In the genomic region with DNA sequence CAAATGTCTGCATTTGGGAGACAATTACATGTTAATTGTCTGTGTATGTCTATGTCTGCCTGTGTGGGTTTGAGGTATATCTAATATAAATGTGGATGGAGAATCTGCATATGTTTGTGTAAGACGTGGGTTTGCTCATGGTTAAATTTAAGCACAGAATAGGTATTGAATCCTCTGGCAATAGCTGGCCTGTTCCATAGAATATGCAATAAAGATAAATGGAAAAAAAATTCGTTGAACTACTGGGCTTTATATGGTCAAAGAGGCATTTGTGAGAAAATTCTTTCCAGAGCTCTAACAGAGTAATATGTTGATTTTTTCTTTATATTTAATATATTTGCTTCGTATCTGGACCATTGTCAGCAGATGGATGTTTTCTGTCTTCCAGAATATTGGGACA, we compare ENCODE assay signal across 9 cellular contexts. TPM values are rescaled to one million over a fixed set of nuclear protein-coding genes. Genes with fewer than 3 reads are reported as not detected.
DNase-seq lines count a peak whose midpoint lies in the region; ATAC-seq, FAIRE-seq and TF ChIP-seq lines count a peak whose summit lies in the region.
"Had no signal": no experiment of that assay in that cellular context is flagged by ENCODE, and none has a peak within 500 bp of the region (broad histone marks: within the 10 kb centered on the region; RNA-seq: fewer than 3 reads in every experiment).

No MANE protein-coding gene starts in this region.

- H3K27me3 ChIP-seq in SU-DHL-6 (ENCODE audit: low read length) (no peaks in the 10 kb centered on the region), spleen (replicated peaks in 1 of 7) (no peaks in the 10 kb centered on the region), SJCRH30 (no peaks in the 10 kb centered on the region)

- ATAC-seq in HG03439 (IDR thresholded peaks at IDR 0.05; ENCODE audit: unreplicated experiment) = no peak

- H3K9me3 Mint-ChIP-seq in activated CD4-positive, alpha-beta T cell treated with anti-CD3 and anti-CD28 coated beads, Interleukin-2, amount 10 ng/mL, durations not matched to agents 24 days and 14 days = peaks cover 3% of the 10 kb centered on the region

- H4K20me1 ChIP-seq in SU-DHL-6 (ENCODE audit: low read depth, low read length) = no peaks in the 10 kb centered on the region

- intact Hi-C loops in activated CD4-positive, alpha-beta T cell treated with anti-CD3 and anti-CD28 coated beads, Interleukin-2, amount 10 ng/mL, durations not matched to agents 24 days and 14 days (cut with micrococcal nuclease) = loop anchor here (2.0 to 5.0 kb wide), 5 partner anchors 59 to 796 kb away; partner anchors contain the start of genes ABCC5, MAGEF1 and TMEM41A
- intact Hi-C loops in spleen (cut with DNase I; ENCODE audit: low total_unique reads) = no loop called here

- no peak for FAIRE-seq in HTR-8/SVneo (lab: Jason Lieb, UNC)

- H3K79me2 ChIP-seq in SU-DHL-6 (ENCODE audit: insufficient read depth, low read length) = peaks cover 8% of the 10 kb centered on the region; the same call in 1 of the 2 replicates

- H3K4me2 ChIP-seq in SU-DHL-6 (ENCODE audit: low read depth, low read length, poor library complexity, severe bottlenecking) = peak overlapping the region; percentile 84

- H3K9me3 ChIP-seq in SU-DHL-6 (ENCODE audit: insufficient read depth, low read length) (no peaks in the 10 kb centered on the region), spleen (no peaks in the 10 kb centered on the region), SJCRH30 (replicated peaks) (no peaks in the 10 kb centered on the region)

- H3K36me3 Mint-ChIP-seq in activated CD4-positive, alpha-beta T cell treated with anti-CD3 and anti-CD28 coated beads, Interleukin-2, amount 10 ng/mL, durations not matched to agents 24 days and 14 days (ENCODE audit: low read depth) = peaks cover 25% of the 10 kb centered on the region

- no peak for TF ChIP-seq CTCF in SU-DHL-6 (IDR thresholded peaks at IDR 0.05; ENCODE audit: insufficient read depth, low read length, poor library complexity, severe bottlenecking)
- TF ChIP-seq CTCF in fibroblast of the aortic adventitia (IDR thresholded peaks at IDR 0.05; ENCODE audit: insufficient read depth, low read length) = no peak
- TF ChIP-seq CTCF in spleen (IDR thresholded peaks at IDR 0.05 in 8 of 11, conservative IDR thresholded peaks at IDR 0.05 in 3 of 11) = no peak

- no peak for TF ChIP-seq POLR2A in spleen (IDR thresholded peaks at IDR 0.05)

- peak overlapping the region; percentile 97 for H3K4me3 Mint-ChIP-seq in activated CD4-positive, alpha-beta T cell treated with anti-CD3 and anti-CD28 coated beads, Interleukin-2, amount 10 ng/mL, durations not matched to agents 24 days and 14 days

- 85 to 91% (median 87%) methylated on average over 3 of the region's 3 CpGs for WGBS in spleen, 5 donors

- H3K27ac ChIP-seq in SU-DHL-6 (ENCODE audit: low read depth, low read length) (no peak overlapping the region), spleen (peak overlapping the region in 5 of 8 donors; percentile 1 to 94 (median 92)), SJCRH30 (no peak overlapping the region)

- no peaks in the 10 kb centered on the region for H3F3A ChIP-seq in SU-DHL-6 (ENCODE audit: insufficient read depth)

- peaks cover 63% of the 10 kb centered on the region for H3K4me1 Mint-ChIP-seq in activated CD4-positive, alpha-beta T cell treated with anti-CD3 and anti-CD28 coated beads, Interleukin-2, amount 10 ng/mL, durations not matched to agents 24 days and 14 days

- H3K9ac ChIP-seq in SU-DHL-6 (ENCODE audit: low read length) = peak overlapping the region; percentile 79

- H3K27me3 Mint-ChIP-seq in activated CD4-positive, alpha-beta T cell treated with anti-CD3 and anti-CD28 coated beads, Interleukin-2, amount 10 ng/mL, durations not matched to agents 24 days and 14 days = peaks cover 3% of the 10 kb centered on the region

- no peaks in the 10 kb centered on the region for H3K9me2 ChIP-seq in SU-DHL-6 (replicated peaks; ENCODE audit: insufficient read depth, low read length)

- H3K4me3 ChIP-seq in SU-DHL-6 (ENCODE audit: insufficient read depth, low read length, poor library complexity, severe bottlenecking) = peak overlapping the region; percentile 93
- H3K4me3 ChIP-seq in fibroblast of the aortic adventitia (ENCODE audit: low read depth, low read length) = peak overlapping the region; percentile 70
- H3K4me3 ChIP-seq in spleen = peak overlapping the region in 7 of 8 donors; percentile 62 to 94 (median 84)
- no peak overlapping the region; the same call in 1 of the 2 replicates for H3K4me3 ChIP-seq in SJCRH30

- DNase-seq in activated CD4-positive, alpha-beta T cell treated with anti-CD3 and anti-CD28 coated beads, Interleukin-2, amount 10 ng/mL, durations not matched to agents 24 days and 14 days = no peak
- DNase-seq in activated CD4-positive, alpha-beta T cell treated with anti-CD3 and anti-CD28 coated beads for 48 hours = no peak
- DNase-seq in fibroblast of the aortic adventitia (ENCODE audit: low read depth) = no peak
- no peak for DNase-seq in spleen
- DNase-seq in HTR-8/SVneo (ENCODE audit: insufficient read length, low spot score) = no peak
- no peak for DNase-seq in SJCRH30
- DNase-seq: occipital lobe had no signal

- H3K27ac Mint-ChIP-seq in activated CD4-positive, alpha-beta T cell treated with anti-CD3 and anti-CD28 coated beads, Interleukin-2, amount 10 ng/mL, durations not matched to agents 24 days and 14 days = peak overlapping the region; percentile 54

- no peaks in the 10 kb centered on the region for H3K36me3 ChIP-seq in SU-DHL-6 (ENCODE audit: low read length)
- peaks cover 0 to 16% (median 6%) of the 10 kb centered on the region in 6 donors for H3K36me3 ChIP-seq in spleen
- peaks cover 2% of the 10 kb centered on the region; the same call in 1 of the 2 replicates for H3K36me3 ChIP-seq in SJCRH30

- H3K4me1 ChIP-seq in spleen (peaks cover 11 to 69% (median 33%) of the 10 kb centered on the region in 6 donors), SJCRH30 (peaks cover 23% of the 10 kb centered on the region)

- H2AFZ ChIP-seq in SU-DHL-6 (ENCODE audit: low read depth, low read length, severe bottlenecking) = no peak overlapping the region

RNA-seq across cellular contexts. Expression of gene VPS8, which starts 1.4 kb away (rescaled TPM):
- total RNA-seq in activated CD4-positive, alpha-beta T cell treated with anti-CD3 and anti-CD28 coated beads, Interleukin-2, amount 10 ng/mL, durations not matched to agents 24 days and 14 days = 33.6 and 33.9 TPM in 2 replicates
- total RNA-seq in fibroblast of the aortic adventitia (ENCODE audit: low replicate concordance) = 56.6 and 83.7 TPM in 2 replicates
- 100 to 1,000 TPM in 5 of 7 donors, 10 to 100 TPM in 2; 88.6 to 169 (median 109) TPM for total RNA-seq in spleen
- 10 to 100 TPM in 2 of 3 donors, 1 to 10 TPM in 1; 9.1 to 12.0 (median 11.6) TPM for polyA plus RNA-seq in spleen
- 44.3 and 47.2 TPM in 2 replicates for total RNA-seq in SJCRH30 (2014; rRNA removed; shearing (Covaris generic))

Comparison
In these comparisons a context has a peak if more than half of its experiments do, and no peak if none do; other contexts are left out.
1. H3K27ac ChIP-seq: peak in spleen (5 of 8); none in SU-DHL-6 (single experiment) and SJCRH30 (single experiment).